In the genomic region with DNA sequence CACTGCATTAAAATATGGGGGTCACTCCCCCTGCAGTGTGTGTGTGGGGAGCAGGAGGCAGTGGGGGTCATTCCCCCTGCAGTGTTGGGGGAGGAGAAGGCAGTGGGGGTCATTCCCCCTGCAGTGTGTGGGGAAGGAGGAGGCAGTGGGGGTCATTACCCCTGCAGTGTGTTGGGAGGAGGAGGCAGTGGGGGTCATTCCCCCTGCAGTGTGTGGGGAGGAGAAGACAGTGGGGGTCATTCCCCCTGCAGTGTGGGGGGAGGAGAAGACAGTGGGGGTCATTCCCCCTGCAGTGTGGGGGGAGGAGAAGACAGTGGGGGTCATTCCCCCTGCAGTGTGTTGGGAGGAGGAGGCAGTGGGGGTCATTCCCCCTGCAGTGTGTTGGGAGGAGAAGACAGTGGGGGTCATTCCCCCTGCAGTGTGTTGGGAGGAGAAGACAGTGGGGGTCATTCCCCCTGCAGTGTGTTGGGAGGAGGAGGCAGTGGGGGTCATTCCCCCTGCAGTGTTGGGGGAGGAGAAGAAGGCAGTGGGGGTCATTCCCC, we compare ENCODE assay signal across 11 cellular contexts. TPM values are rescaled to one million over a fixed set of nuclear protein-coding genes. Genes with fewer than 3 reads are reported as not detected.
"Had no signal": no experiment of that assay in that cellular context is flagged by ENCODE, and none has a peak within 500 bp of the region (broad histone marks: within the 10 kb centered on the region; RNA-seq: fewer than 3 reads in every experiment).

No MANE protein-coding gene starts in this region.

RNA-seq across cellular contexts. Expression of a gene that starts 21.3 kb away (rescaled TPM):
- total RNA-seq: activated naive CD4-positive, alpha-beta T cell treated with anti-CD3 and anti-CD28 coated beads for 36 hours; activated naive CD4-positive, alpha-beta T cell treated with anti-CD3 and anti-CD28 coated beads, Interleukin-2, amount 50 U/mL, for 72 hours; activated naive CD8-positive, alpha-beta T cell treated with anti-CD3 and anti-CD28 coated beads for 36 hours; activated naive CD8-positive, alpha-beta T cell treated with anti-CD3 and anti-CD28 coated beads, Interleukin-2, amount 10 ng/mL, durations not matched to agents 7 days and 5 days; activated T-cell treated with anti-CD3 and anti-CD28 coated beads, Interleukin-2, amount 50 U/mL, for 4 hours; activated T-helper 1 cell treated with anti-CD3 and anti-CD28 coated beads, Interleukin-12 subunit alpha, Interleukin-12 subunit beta, Interleukin-2, Interleukin-4 antibody, amounts not matched to agents 30 ng/mL and 10 ng/mL and 1 ng/mL, durations not matched to agents 14 hours and 24 hours and 36 hours; activated T-helper 2 cell treated with anti-CD3 and anti-CD28 coated beads, Interferon-gamma antibody, Interleukin-2, Interleukin-4, amounts not matched to agents 10 μg/mL and 5 μg/mL and 100 μg/mL, durations not matched to agents 14 hours and 24 hours and 36 hours; adrenal gland; ascending aorta; astrocyte; bronchial epithelial cell had no signal
